15 cellular contexts compared by ENCODE assay signal in the genomic region with DNA sequence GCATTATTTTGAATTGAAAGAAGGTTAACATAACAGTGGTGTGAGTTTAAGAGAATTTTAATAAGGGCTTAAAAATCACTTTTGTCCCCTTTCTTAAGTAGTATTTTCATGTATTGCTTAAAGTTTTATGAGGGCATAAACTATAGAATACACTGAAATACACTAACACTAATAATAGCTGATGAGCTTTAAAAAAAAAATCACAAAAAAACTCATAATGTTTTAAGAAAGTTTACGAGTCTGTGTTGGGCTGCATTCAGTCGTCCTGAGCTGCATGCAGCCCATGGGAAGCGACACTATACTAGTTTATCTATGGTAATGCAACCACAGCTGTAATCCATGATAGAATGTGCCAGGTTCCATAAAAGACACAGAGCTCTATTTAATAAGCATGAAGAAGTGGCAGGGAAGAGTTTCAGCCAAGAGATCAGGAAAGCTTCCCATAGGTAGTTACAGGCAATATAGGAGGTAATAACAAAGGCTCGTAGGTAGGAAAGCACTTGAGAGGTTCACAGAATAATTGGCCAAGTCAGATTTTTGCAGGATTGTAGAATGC. TPM values are rescaled to one million over a fixed set of nuclear protein-coding genes. Genes with fewer than 3 reads are reported as not detected.
DNase-seq lines count a peak whose midpoint lies in the region; ATAC-seq and TF ChIP-seq lines count a peak whose summit lies in the region.
"Had no signal": no experiment of that assay in that cellular context is flagged by ENCODE, and none has a peak within 500 bp of the region (broad histone marks: within the 10 kb centered on the region; RNA-seq: fewer than 3 reads in every experiment).

No MANE protein-coding gene starts in this region.

- CTCF ChIA-PET in T-cell (lab: Charles Lee): interaction anchor here in 1 of 2 donors (0.6 to 0.7 kb wide), 2 partner anchors 170 to 742 kb away, joined by 3 to 4 read pairs; no protein-coding TSS in a partner anchor

- H3K27ac Mint-ChIP-seq in progenitor cell of endocrine pancreas (peak overlapping the region; percentile 1), T-cell (no peak overlapping the region)
- H3K27ac Mint-ChIP-seq: CD4-positive, CD25-positive, alpha-beta regulatory T cell had no signal

- H3K4me1 Mint-ChIP-seq in progenitor cell of endocrine pancreas (ENCODE audit: low read depth) (peaks cover 30% of the 10 kb centered on the region), T-cell (peaks cover 53 to 62% (median 54%) of the 10 kb centered on the region in 3 donors)

- in situ Hi-C loops in HAP-1 (cut with MboI; ENCODE audit: low sequenced_read_pairs): no loop called here

- H3K27me3 Mint-ChIP-seq in progenitor cell of endocrine pancreas: no peaks in the 10 kb centered on the region
- H3K27me3 Mint-ChIP-seq in T-cell: no peaks in the 10 kb centered on the region
- H3K27me3 Mint-ChIP-seq: CD4-positive, CD25-positive, alpha-beta regulatory T cell had no signal

- no peaks in the 10 kb centered on the region for H3K27me3 ChIP-seq in HAP-1 (ENCODE audit: low read depth)
- H3K27me3 ChIP-seq: BLaER1 treated with 17β-estradiol and CSF1 and Interleukin-3, amounts not matched to agents 10 nM and 100 nM had no signal

- POLR2A ChIA-PET in T-cell (lab: Charles Lee): interaction anchor here (0.6 to 0.7 kb wide), 2 partner anchors 8 to 59 kb away, joined by 4 read pairs; no protein-coding TSS in a partner anchor

- no peak for TF ChIP-seq CTCF in fibroblast of villous mesenchyme (IDR thresholded peaks at IDR 0.05; ENCODE audit: insufficient read depth, low read depth, low read length)
- no peak for TF ChIP-seq CTCF in progenitor cell of endocrine pancreas (IDR thresholded peaks at IDR 0.05; ENCODE audit: unreplicated experiment)

- H3K4me1 ChIP-seq in HAP-1: peaks cover 38% of the 10 kb centered on the region

- H3K36me3 ChIP-seq in HAP-1 (replicated peaks): 0 out of 2 replicates have a peak, but pooled peaks cover 4% of the 10 kb centered on the region

- DNase-seq in HAP-1 (ENCODE audit: low spot score in 2 of 2) (peak; percentile 29 to 53), NCI-H2227 treated with DMSO at 0.1 percent for 48 hours (lab: John Stamatoyannopoulos, UW) (peak; percentile 69), fibroblast of villous mesenchyme (ENCODE audit: low read depth) (peak; percentile 6), progenitor cell of endocrine pancreas (ENCODE audit: low spot score, unreplicated experiment) (no peak), occipital lobe (lab: John Stamatoyannopoulos, UW) (no peak), NCI-H1930 (lab: John Stamatoyannopoulos, UW) (no peak), T-cell (no peak)
- DNase-seq: ACHN; Calu3; CD4-positive, CD25-positive, alpha-beta regulatory T cell; DMS79; HCEC 1CT had no signal

- H3K9me3 ChIP-seq in HAP-1: no peaks in the 10 kb centered on the region
- H3K9me3 ChIP-seq: BLaER1 treated with 17β-estradiol and CSF1 and Interleukin-3, amounts not matched to agents 10 nM and 100 nM had no signal

- no peak for ATAC-seq in T-cell (replicated peaks in 1 of 4)
- ATAC-seq: GM12878, HepG2 had no signal

- H3K4me3 ChIP-seq in HAP-1 (no peak overlapping the region), fibroblast of villous mesenchyme (ENCODE audit: low read depth, low read length) (no peak overlapping the region)
- H3K4me3 ChIP-seq: BLaER1 treated with 17β-estradiol and CSF1 and Interleukin-3, amounts not matched to agents 10 nM and 100 nM; GM12878 had no signal

- H3K9me3 Mint-ChIP-seq in progenitor cell of endocrine pancreas (ENCODE audit: low read depth) (no peaks in the 10 kb centered on the region), T-cell (no peaks in the 10 kb centered on the region)

- H3K36me3 Mint-ChIP-seq in progenitor cell of endocrine pancreas (ENCODE audit: insufficient read depth): peaks cover 4% of the 10 kb centered on the region
- H3K36me3 Mint-ChIP-seq in T-cell: peaks cover 25% of the 10 kb centered on the region

- H3K4me3 Mint-ChIP-seq in progenitor cell of endocrine pancreas (ENCODE audit: low read depth) (no peak overlapping the region), T-cell (no peak overlapping the region)

RNA-seq across cellular contexts. Expression of a gene that starts 4.5 kb away (rescaled TPM):
- 9.0 and 12.5 TPM in 2 replicates for total RNA-seq in fibroblast of villous mesenchyme
- 25.8 and 26.5 TPM in 2 replicates for total RNA-seq in progenitor cell of endocrine pancreas
- 32.9 TPM for total RNA-seq in occipital lobe
- 10 to 100 TPM; 16.2 to 26.4 (median 22.7) TPM for total RNA-seq in T-cell

RNA-seq across cellular contexts. Expression of a gene that starts 4.7 kb away (rescaled TPM):
- 13.2 and 16.0 TPM in 2 replicates for total RNA-seq in fibroblast of villous mesenchyme
- total RNA-seq in progenitor cell of endocrine pancreas: 33.4 and 33.9 TPM in 2 replicates
- total RNA-seq in occipital lobe: 30.4 TPM
- total RNA-seq in T-cell: 10 to 100 TPM; 15.5 to 32.3 (median 18.8) TPM

Comparison
In these comparisons a context has a peak if more than half of its experiments do, and no peak if none do; other contexts are left out.
1. DNase-seq: peak in HAP-1 (2 of 2), NCI-H2227 treated with DMSO at 0.1 percent for 48 hours (single experiment) and fibroblast of villous mesenchyme (single experiment); none in progenitor cell of endocrine pancreas (single experiment), occipital lobe (single experiment), NCI-H1930 (0 of 2) and T-cell (0 of 34).